ENCODE assay signal across 7 cellular contexts in the genomic region with DNA sequence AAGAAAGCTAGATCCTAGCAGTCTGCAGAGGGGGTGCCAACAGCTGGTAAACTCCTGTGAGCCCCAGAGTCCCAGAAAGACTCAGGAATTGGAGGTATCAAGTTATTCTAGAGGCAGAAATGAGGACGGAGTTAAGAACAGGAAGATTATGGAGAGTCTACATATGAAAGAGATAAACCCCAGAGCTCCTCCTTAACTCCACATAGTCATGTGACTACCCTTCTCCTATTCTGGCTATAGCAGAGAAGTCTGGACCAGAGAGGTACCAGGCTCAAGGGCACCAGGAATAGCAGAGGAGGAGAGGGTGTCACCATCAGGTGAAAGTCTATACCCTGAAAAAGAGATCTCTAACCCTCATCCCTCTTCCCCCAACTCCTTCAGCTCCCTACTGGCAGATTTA. TPM values are rescaled to one million over a fixed set of nuclear protein-coding genes. Genes with fewer than 3 reads are reported as not detected.
"Had no signal": no experiment of that assay in that cellular context is flagged by ENCODE, and none has a peak within 500 bp of the region (broad histone marks: within the 10 kb centered on the region; RNA-seq: fewer than 3 reads in every experiment).

No MANE protein-coding gene starts in this region.

- H3K4me3 ChIP-seq: GM12878 had no signal

- DNase-seq: GDM1, GF-D8 had no signal

- FAIRE-seq: G401.6, GM12878, GM18507, GM19239 had no signal

RNA-seq across cellular contexts. Expression of gene SCUBE2, which starts 29.6 kb away (rescaled TPM):
- total RNA-seq: G401 had no signal
